ENCODE assay signal across 16 cellular contexts in genomic region chr1:184533049-184533448, GRCh38.
DNase-seq lines count a peak whose midpoint lies in the region; ATAC-seq and TF ChIP-seq lines count a peak whose summit lies in the region.
"Had no signal": no experiment of that assay in that cellular context is flagged by ENCODE, and none has a peak within 500 bp of the region (broad histone marks: within the 10 kb centered on the region; RNA-seq: fewer than 3 reads in every experiment).

No MANE protein-coding gene starts in this region.

- H3K27me3 ChIP-seq in PC-3 (ENCODE audit: low read length): no peaks in the 10 kb centered on the region

- no peaks in the 10 kb centered on the region for H3K79me2 ChIP-seq in PC-3 (ENCODE audit: low read length)
- H3K79me2 ChIP-seq: parathyroid adenoma had no signal

- H3K4me3 ChIP-seq in PC-3 (ENCODE audit: low read length): no peak overlapping the region

- H3K9me3 ChIP-seq in PC-3 (ENCODE audit: low read length): no peaks in the 10 kb centered on the region

- intact Hi-C loops in left colon (cut with DNase I, micrococcal nuclease) (no loop called here), PC-3 (cut with micrococcal nuclease) (no loop called here)

- no peaks in the 10 kb centered on the region for H3K36me3 ChIP-seq in PC-3 (ENCODE audit: low read depth, low read length)

- no peaks in the 10 kb centered on the region for H3K27me3 Mint-ChIP-seq in glutamatergic neuron (ENCODE audit: unreplicated experiment)

- DNase-seq in AML-193 (lab: John Stamatoyannopoulos, UW) (peak; percentile 73 to 80), NOMO-1 (lab: John Stamatoyannopoulos, UW; ENCODE audit: unreplicated experiment in 2 of 2) (peak; percentile 74 to 90), left colon (no peak), PC-3 (no peak), glutamatergic neuron (no peak), glomerular visceral epithelial cell (ENCODE audit: extremely low spot score) (no peak)
- DNase-seq: activated CD4-positive, alpha-beta T cell treated with anti-CD3 and anti-CD28 coated beads, Interleukin-2, amount 10 ng/mL, durations not matched to agents 24 days and 14 days; amniotic stem cell; DMS79 treated with DMSO at 0.1 percent for 48 hours; HCEC 1CT; NCI-H1436 treated with DMSO at 0.1 percent for 48 hours had no signal

- H3K36me3 Mint-ChIP-seq in glutamatergic neuron (ENCODE audit: unreplicated experiment): no peaks in the 10 kb centered on the region
- H3K36me3 Mint-ChIP-seq: T-cell had no signal

- no TSS peak for BruUV-seq in PC-3 (replicated peaks; lab: Mats Ljungman, UMichigan)

- ATAC-seq in GM18519 (IDR thresholded peaks at IDR 0.05; ENCODE audit: low FRiP score, unreplicated experiment): peak; percentile 62
- peak; percentile 30 for ATAC-seq in left colon
- ATAC-seq in PC-3: no peak
- ATAC-seq in GM19463 (IDR thresholded peaks at IDR 0.05; ENCODE audit: unreplicated experiment): no peak
- ATAC-seq: T-cell had no signal

- no peaks in the 10 kb centered on the region for H3K9me3 Mint-ChIP-seq in glutamatergic neuron (ENCODE audit: unreplicated experiment)
- H3K9me3 Mint-ChIP-seq: activated CD4-positive, alpha-beta T cell treated with anti-CD3 and anti-CD28 coated beads, Interleukin-2, amount 10 ng/mL, durations not matched to agents 24 days and 14 days; activated T-helper 1 cell treated with anti-CD3 and anti-CD28 coated beads, Interleukin-12 subunit alpha, Interleukin-12 subunit beta, Interleukin-2, Interleukin-4 antibody, amounts not matched to agents 30 ng/mL and 10 ng/mL and 1 ng/mL, durations not matched to agents 14 hours and 24 hours and 36 hours had no signal

- no peaks in the 10 kb centered on the region for H3K4me1 ChIP-seq in PC-3 (ENCODE audit: insufficient read depth, low read length)
- H3K4me1 ChIP-seq: parathyroid adenoma had no signal

- H3K27ac ChIP-seq in PC-3 (ENCODE audit: low read length): no peak overlapping the region
- H3K27ac ChIP-seq: parathyroid adenoma had no signal

- H3K9me2 ChIP-seq in PC-3 (replicated peaks; ENCODE audit: low read length): no peaks in the 10 kb centered on the region

- no peak overlapping the region for H3K4me2 ChIP-seq in PC-3 (ENCODE audit: low read length)

- POLR2A ChIA-PET in PC-3 (lab: Charles Lee; ENCODE audit: unreplicated experiment): no interaction called here

- H3K4me3 Mint-ChIP-seq in glutamatergic neuron (ENCODE audit: unreplicated experiment): no peak overlapping the region
- H3K4me3 Mint-ChIP-seq: activated CD4-positive, alpha-beta T cell treated with anti-CD3 and anti-CD28 coated beads, Interleukin-2, amount 10 ng/mL, durations not matched to agents 24 days and 14 days; activated T-helper 1 cell treated with anti-CD3 and anti-CD28 coated beads, Interleukin-12 subunit alpha, Interleukin-12 subunit beta, Interleukin-2, Interleukin-4 antibody, amounts not matched to agents 30 ng/mL and 10 ng/mL and 1 ng/mL, durations not matched to agents 14 hours and 24 hours and 36 hours; T-cell had no signal

- no peak for TF ChIP-seq CTCF in PC-3 (conservative IDR thresholded peaks at IDR 0.05; ENCODE audit: low read depth, low read length)
- TF ChIP-seq CTCF in glutamatergic neuron (IDR thresholded peaks at IDR 0.05; ENCODE audit: partially characterized antibody, unreplicated experiment): no peak

- no peak overlapping the region for H3K9ac ChIP-seq in PC-3 (ENCODE audit: low read length)
- H3K9ac ChIP-seq: parathyroid adenoma had no signal

- H2AFZ ChIP-seq in PC-3 (ENCODE audit: low read length): no peak overlapping the region
- H2AFZ ChIP-seq: parathyroid adenoma had no signal

- H3F3A ChIP-seq in PC-3 (ENCODE audit: low read length, unreplicated experiment): no peaks in the 10 kb centered on the region

- no peaks in the 10 kb centered on the region for H4K20me1 ChIP-seq in PC-3 (ENCODE audit: low read length)

- no peak overlapping the region for H3K27ac Mint-ChIP-seq in glutamatergic neuron (ENCODE audit: unreplicated experiment)
- H3K27ac Mint-ChIP-seq: activated CD4-positive, alpha-beta T cell treated with anti-CD3 and anti-CD28 coated beads, Interleukin-2, amount 10 ng/mL, durations not matched to agents 24 days and 14 days; activated T-helper 1 cell treated with anti-CD3 and anti-CD28 coated beads, Interleukin-12 subunit alpha, Interleukin-12 subunit beta, Interleukin-2, Interleukin-4 antibody, amounts not matched to agents 30 ng/mL and 10 ng/mL and 1 ng/mL, durations not matched to agents 14 hours and 24 hours and 36 hours; T-cell had no signal

- peaks cover 12% of the 10 kb centered on the region for H3K4me1 Mint-ChIP-seq in glutamatergic neuron (ENCODE audit: low read depth, unreplicated experiment)
- H3K4me1 Mint-ChIP-seq: activated CD4-positive, alpha-beta T cell treated with anti-CD3 and anti-CD28 coated beads, Interleukin-2, amount 10 ng/mL, durations not matched to agents 24 days and 14 days had no signal

- CTCF ChIA-PET in PC-3 (lab: Charles Lee): no interaction called here

Comparison
In these comparisons a context has a peak if more than half of its experiments do, and no peak if none do; other contexts are left out.
1. DNase-seq: peak in AML-193 (2 of 2) and NOMO-1 (2 of 2); none in left colon (0 of 2), PC-3 (single experiment), glutamatergic neuron (single experiment) and glomerular visceral epithelial cell (single experiment).
2. ATAC-seq: peak in GM18519 (single experiment) and left colon (single experiment); none in PC-3 (single experiment) and GM19463 (single experiment).